In genomic region chr13:45280751-45281634, GRCh38 we compare ENCODE assay signal across 9 cellular contexts. TPM values are rescaled to one million over a fixed set of nuclear protein-coding genes. Genes with fewer than 3 reads are reported as not detected.
A peak's percentile ranks its signal among the peaks of the same experiment; 100 is the strongest.
DNase-seq lines count a peak whose midpoint lies in the region; ATAC-seq and TF ChIP-seq lines count a peak whose summit lies in the region.
"Had no signal": no experiment of that assay in that cellular context is flagged by ENCODE, and none has a peak within 500 bp of the region (broad histone marks: within the 10 kb centered on the region; RNA-seq: fewer than 3 reads in every experiment).

No MANE protein-coding gene starts in this region.

- H3K36me3 Mint-ChIP-seq in WTC11: peaks cover 16% of the 10 kb centered on the region
- H3K36me3 Mint-ChIP-seq in chondrocyte (ENCODE audit: low read depth): peaks cover 13% of the 10 kb centered on the region

- intact Hi-C loops in right lobe of liver (cut with DNase I): loop anchor here (5.0 kb wide), 1 partner anchor 234 kb away; no protein-coding TSS in a partner anchor

- peaks cover 10% of the 10 kb centered on the region for H3K9me3 Mint-ChIP-seq in WTC11
- peaks cover 6% of the 10 kb centered on the region for H3K9me3 Mint-ChIP-seq in chondrocyte (ENCODE audit: low read depth)
- H3K9me3 Mint-ChIP-seq: dendritic cell treated with granulocyte-macrophage colony-stimulating factor and Interleukin-4, amounts not matched to agents 40 ng/mL and 50 ng/mL, for 4 days had no signal

- ATAC-seq in DND-41 (ENCODE audit: insufficient read depth, low read depth) (peak; percentile 78), WTC11 (peak; percentile 99), right lobe of liver (peak; percentile 99 to 100 (median 100))

- DNase-seq in DND-41 (peak; percentile 31), H7 (peak; percentile 84), NCI-H1436 treated with DMSO at 0.1 percent for 48 hours (lab: John Stamatoyannopoulos, UW) (peak; percentile 11), WTC11 (ENCODE audit: low spot score) (peak; percentile 71), chondrocyte (ENCODE audit: low spot score) (no peak), right lobe of liver (peak; percentile 69 to 76 (median 73)), NK-92 (lab: John Stamatoyannopoulos, UW; ENCODE audit: unreplicated experiment) (no peak)
- DNase-seq in stimulated activated CD8-positive, alpha-beta memory T cell treated with anti-CD3 and anti-CD28 coated beads, Interleukin-12 subunit alpha, Interleukin-12 subunit beta, amount 100 ng/mL, for 24 hours (ENCODE audit: extremely low read depth): peak; percentile 26

- peak overlapping the region; percentile 18; the same call in 1 of the 2 replicates for H3K27ac Mint-ChIP-seq in WTC11
- peak overlapping the region; percentile 15 for H3K27ac Mint-ChIP-seq in chondrocyte (ENCODE audit: unreplicated experiment)

- H3K9ac ChIP-seq in DND-41 (ENCODE audit: low read depth, low read length): no peak overlapping the region

- POLR2A ChIA-PET in WTC11 (lab: Charles Lee): interaction anchor here (1.2 kb wide), 1 partner anchor 179 kb away, joined by 3 read pairs; no protein-coding TSS in a partner anchor

- no peaks in the 10 kb centered on the region for H3K27me3 ChIP-seq in DND-41 (ENCODE audit: insufficient read depth, low read length, poor library complexity)
- H3K27me3 ChIP-seq in H7 (ENCODE audit: control insufficient read depth, insufficient read depth, low read length): no peaks in the 10 kb centered on the region
- H3K27me3 ChIP-seq in right lobe of liver: no peaks in the 10 kb centered on the region

- CTCF ChIA-PET in WTC11 (lab: Charles Lee): interaction anchor here (0.6 to 3.6 kb wide), 37 partner anchors 9 to 238 kb away, joined by 3 to 67 read pairs (median 4); no protein-coding TSS in a partner anchor

- H3K79me2 ChIP-seq in DND-41 (ENCODE audit: insufficient read depth, low read length): no peaks in the 10 kb centered on the region

- TF ChIP-seq CTCF in DND-41 (IDR thresholded peaks at IDR 0.05; ENCODE audit: borderline replicate concordance, extremely low read depth, low read length, poor library complexity, severe bottlenecking): peak; percentile 67
- TF ChIP-seq CTCF in WTC11 (IDR thresholded peaks at IDR 0.05): no peak
- TF ChIP-seq CTCF in chondrocyte (IDR thresholded peaks at IDR 0.05): peak; percentile 96
- peak; percentile 63 to 87 (median 78) for TF ChIP-seq CTCF in right lobe of liver (IDR thresholded peaks at IDR 0.05)

- no peaks in the 10 kb centered on the region for H3K27me3 Mint-ChIP-seq in WTC11 (ENCODE audit: low read depth)
- H3K27me3 Mint-ChIP-seq in chondrocyte (ENCODE audit: low read depth): no peaks in the 10 kb centered on the region
- H3K27me3 Mint-ChIP-seq: dendritic cell treated with granulocyte-macrophage colony-stimulating factor and Interleukin-4, amounts not matched to agents 40 ng/mL and 50 ng/mL, for 4 days had no signal

- H3K27ac ChIP-seq in DND-41 (ENCODE audit: low read length) (no peak overlapping the region), right lobe of liver (no peak overlapping the region)

- TF ChIP-seq POLR2A in right lobe of liver (IDR thresholded peaks at IDR 0.05): no peak

- WGBS in right lobe of liver (ENCODE audit: insufficient coverage, low coverage, low lambda C conversion rate, missing lambda C conversion rate): 36% methylated on average over 7 of the region's 7 CpGs

- H3K4me3 ChIP-seq in DND-41 (ENCODE audit: low read depth in 1 of 2, low read length in 2 of 2) (no peak overlapping the region), H7 (ENCODE audit: insufficient read depth, low read depth, low read length) (no peak overlapping the region), right lobe of liver (no peak overlapping the region)

- peaks cover 6% of the 10 kb centered on the region for H3K4me1 Mint-ChIP-seq in WTC11
- peaks cover 19% of the 10 kb centered on the region for H3K4me1 Mint-ChIP-seq in chondrocyte (ENCODE audit: low read depth)

- H3K4me2 ChIP-seq in DND-41 (ENCODE audit: insufficient read depth, low read length): no peak overlapping the region

- H3K9me3 ChIP-seq in DND-41 (ENCODE audit: insufficient read depth, low read length, severe bottlenecking): no peaks in the 10 kb centered on the region
- H3K9me3 ChIP-seq in right lobe of liver: no peaks in the 10 kb centered on the region

- no peak overlapping the region for H2AFZ ChIP-seq in DND-41 (ENCODE audit: low read depth, low read length)

- peaks cover 19% of the 10 kb centered on the region for H3K36me3 ChIP-seq in DND-41 (ENCODE audit: insufficient read depth, low read length)
- peaks cover 2% of the 10 kb centered on the region; the same call in 1 of the 2 replicates for H3K36me3 ChIP-seq in H7 (replicated peaks; ENCODE audit: control insufficient read depth, insufficient read depth, low read length)
- H3K36me3 ChIP-seq in right lobe of liver: peaks cover 0 to 4% (median 0%) of the 10 kb centered on the region in 4 donors

- no peaks in the 10 kb centered on the region for H3K4me1 ChIP-seq in DND-41 (ENCODE audit: insufficient read depth, low read length)
- no peaks in the 10 kb centered on the region for H3K4me1 ChIP-seq in right lobe of liver

- no peak overlapping the region for H3K4me3 Mint-ChIP-seq in WTC11
- H3K4me3 Mint-ChIP-seq in chondrocyte (ENCODE audit: unreplicated experiment): no peak overlapping the region
- H3K4me3 Mint-ChIP-seq: dendritic cell treated with granulocyte-macrophage colony-stimulating factor and Interleukin-4, amounts not matched to agents 40 ng/mL and 50 ng/mL, for 4 days had no signal

- H4K20me1 ChIP-seq in DND-41 (ENCODE audit: insufficient read depth, low read length): no peaks in the 10 kb centered on the region

TF ChIP-seq in WTC11, 78 proteins besides CTCF, POLR2A, EP300 and RAD21:
- TF ChIP-seq, protein P1, sequence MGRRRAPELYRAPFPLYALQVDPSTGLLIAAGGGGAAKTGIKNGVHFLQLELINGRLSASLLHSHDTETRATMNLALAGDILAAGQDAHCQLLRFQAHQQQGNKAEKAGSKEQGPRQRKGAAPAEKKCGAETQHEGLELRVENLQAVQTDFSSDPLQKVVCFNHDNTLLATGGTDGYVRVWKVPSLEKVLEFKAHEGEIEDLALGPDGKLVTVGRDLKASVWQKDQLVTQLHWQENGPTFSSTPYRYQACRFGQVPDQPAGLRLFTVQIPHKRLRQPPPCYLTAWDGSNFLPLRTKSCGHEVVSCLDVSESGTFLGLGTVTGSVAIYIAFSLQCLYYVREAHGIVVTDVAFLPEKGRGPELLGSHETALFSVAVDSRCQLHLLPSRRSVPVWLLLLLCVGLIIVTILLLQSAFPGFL (CRISPR knock-in tag; IDR thresholded peaks at IDR 0.05; ENCODE audit: borderline replicate concordance): no peak
- TF ChIP-seq ATF1 (CRISPR knock-in tag; IDR thresholded peaks at IDR 0.05): no peak
- TF ChIP-seq ZNF232 (CRISPR knock-in tag; IDR thresholded peaks at IDR 0.05): no peak
- TF ChIP-seq, protein P2, sequence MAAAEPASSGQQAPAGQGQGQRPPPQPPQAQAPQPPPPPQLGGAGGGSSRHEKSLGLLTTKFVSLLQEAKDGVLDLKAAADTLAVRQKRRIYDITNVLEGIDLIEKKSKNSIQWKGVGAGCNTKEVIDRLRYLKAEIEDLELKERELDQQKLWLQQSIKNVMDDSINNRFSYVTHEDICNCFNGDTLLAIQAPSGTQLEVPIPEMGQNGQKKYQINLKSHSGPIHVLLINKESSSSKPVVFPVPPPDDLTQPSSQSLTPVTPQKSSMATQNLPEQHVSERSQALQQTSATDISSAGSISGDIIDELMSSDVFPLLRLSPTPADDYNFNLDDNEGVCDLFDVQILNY (CRISPR knock-in tag; IDR thresholded peaks at IDR 0.05): no peak
- TF ChIP-seq, protein P3, sequence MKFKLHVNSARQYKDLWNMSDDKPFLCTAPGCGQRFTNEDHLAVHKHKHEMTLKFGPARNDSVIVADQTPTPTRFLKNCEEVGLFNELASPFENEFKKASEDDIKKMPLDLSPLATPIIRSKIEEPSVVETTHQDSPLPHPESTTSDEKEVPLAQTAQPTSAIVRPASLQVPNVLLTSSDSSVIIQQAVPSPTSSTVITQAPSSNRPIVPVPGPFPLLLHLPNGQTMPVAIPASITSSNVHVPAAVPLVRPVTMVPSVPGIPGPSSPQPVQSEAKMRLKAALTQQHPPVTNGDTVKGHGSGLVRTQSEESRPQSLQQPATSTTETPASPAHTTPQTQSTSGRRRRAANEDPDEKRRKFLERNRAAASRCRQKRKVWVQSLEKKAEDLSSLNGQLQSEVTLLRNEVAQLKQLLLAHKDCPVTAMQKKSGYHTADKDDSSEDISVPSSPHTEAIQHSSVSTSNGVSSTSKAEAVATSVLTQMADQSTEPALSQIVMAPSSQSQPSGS (CRISPR knock-in tag; IDR thresholded peaks at IDR 0.05; ENCODE audit: borderline replicate concordance, low read depth): no peak
- no peak for TF ChIP-seq CBFB (CRISPR knock-in tag; IDR thresholded peaks at IDR 0.05; ENCODE audit: low read depth)

RNA-seq across cellular contexts. Expression of gene TPT1, which starts 60.0 kb away (rescaled TPM):
- total RNA-seq in H7 (2014; rRNA removed; shearing (Covaris generic)): 1,060 and 1,417 TPM in 2 replicates
- total RNA-seq in WTC11 (2021): 1,861 to 2,091 TPM (median 2,076 TPM) in 3 replicates
- 2,987 to 3,118 TPM (median 2,990 TPM) in 3 replicates for total RNA-seq in chondrocyte
- total RNA-seq in right lobe of liver: 1,000 to 10,000 TPM; 1,466 to 3,393 (median 2,295) TPM

Comparison
In these comparisons a context has a peak if more than half of its experiments do, and no peak if none do; other contexts are left out.
1. DNase-seq: peak in DND-41 (single experiment), H7 (single experiment), NCI-H1436 treated with DMSO at 0.1 percent for 48 hours (single experiment), WTC11 (single experiment), right lobe of liver (3 of 3) and stimulated activated CD8-positive, alpha-beta memory T cell treated with anti-CD3 and anti-CD28 coated beads, Interleukin-12 subunit alpha, Interleukin-12 subunit beta, amount 100 ng/mL, for 24 hours (single experiment); none in chondrocyte (single experiment) and NK-92 (single experiment).
2. Peak in every context shown above with its lines, with median percentiles within 50 percentile points of each other: ATAC-seq.